Comparison of ENCODE assay signal across 1 cellular context in the genomic region with DNA sequence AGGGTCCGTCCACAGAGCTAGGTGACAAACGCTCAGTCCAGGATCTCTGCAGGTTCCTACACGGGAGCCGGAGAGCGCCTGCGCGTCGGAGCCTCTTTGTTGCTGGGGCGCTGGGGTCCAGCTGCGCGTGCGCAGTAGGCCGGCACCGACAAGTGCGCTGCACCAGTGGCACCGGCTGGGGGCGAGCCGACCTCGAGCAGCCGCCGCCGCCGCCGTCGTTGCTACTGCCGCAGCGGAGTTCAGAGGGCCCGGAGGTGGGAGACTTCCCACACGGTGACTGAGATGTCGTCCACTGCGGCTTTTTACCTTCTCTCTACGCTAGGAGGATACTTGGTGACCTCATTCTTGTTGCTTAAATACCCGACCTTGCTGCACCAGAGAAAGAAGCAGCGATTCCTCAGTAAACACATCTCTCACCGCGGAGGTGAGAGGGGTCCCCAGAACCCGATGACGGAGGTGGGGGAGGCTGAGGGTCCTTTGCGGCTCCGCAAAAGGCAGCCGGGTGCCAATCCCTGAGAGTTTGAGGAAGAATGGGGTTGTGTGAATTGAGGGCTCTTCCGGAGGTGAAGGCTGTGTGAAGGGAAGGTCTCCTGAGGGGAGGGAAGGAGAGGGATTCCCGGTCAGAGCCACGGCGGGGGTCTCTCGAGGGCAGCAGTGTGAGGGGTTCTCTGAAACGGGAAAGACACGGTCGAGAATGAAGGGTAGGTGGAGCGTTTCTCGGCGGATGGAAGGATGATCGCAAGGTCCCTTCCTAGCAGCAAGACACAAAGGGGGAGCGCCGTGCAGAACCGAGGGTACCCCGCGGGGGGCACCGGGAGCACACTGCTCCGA.
A peak's percentile ranks its signal among the peaks of the same experiment; 100 is the strongest.
TF ChIP-seq lines count a peak whose summit lies in the region.

A gene (plus strand): TSS at position 184 of the 831 bp plus-strand sequence. CDS start 99 bp downstream, at position 283.

TF ChIP-seq in HepG2, 621 proteins besides CTCF, POLR2A, EP300 and RAD21 (continued from another document and continues in another):
- TF ChIP-seq ZNF180 (CRISPR knock-in tag; IDR thresholded peaks at IDR 0.05; ENCODE audit: borderline replicate concordance, low read depth) (no peak), ZNF138 (CRISPR knock-in tag; IDR thresholded peaks at IDR 0.05; ENCODE audit: low read depth) (no peak), GLI4 (CRISPR knock-in tag; IDR thresholded peaks at IDR 0.05; ENCODE audit: borderline replicate concordance) (no peak), CENPT (CRISPR knock-in tag; IDR thresholded peaks at IDR 0.05; ENCODE audit: low read depth) (no peak), BRD4 (CRISPR knock-in tag; IDR thresholded peaks at IDR 0.05) (no peak), ONECUT2 (CRISPR knock-in tag; IDR thresholded peaks at IDR 0.05) (no peak), CBX1 (IDR thresholded peaks at IDR 0.05; ENCODE audit: low read depth) (peak; percentile 44), NKX3-1 (CRISPR knock-in tag; IDR thresholded peaks at IDR 0.05) (no peak), KAT7 (CRISPR knock-in tag; IDR thresholded peaks at IDR 0.05; ENCODE audit: borderline replicate concordance) (peak; percentile 94), ZNF724P (CRISPR knock-in tag; IDR thresholded peaks at IDR 0.05; ENCODE audit: borderline replicate concordance) (peak; percentile 74; the same call in 1 of the 2 replicates), TARDBP (CRISPR knock-in tag; IDR thresholded peaks at IDR 0.05) (peak; percentile 91), RFXANK (CRISPR knock-in tag; IDR thresholded peaks at IDR 0.05) (no peak), RFXAP (CRISPR knock-in tag; IDR thresholded peaks at IDR 0.05; ENCODE audit: borderline replicate concordance) (peak; percentile 89), SNAPC2 (CRISPR knock-in tag; IDR thresholded peaks at IDR 0.05) (peak; percentile 82; the same call in 1 of the 2 replicates), EZH2 (conservative IDR thresholded peaks at IDR 0.05; ENCODE audit: low read depth, low read length) (no peak), SMARCC2 (IDR thresholded peaks at IDR 0.05) (no peak), ELF3 (CRISPR knock-in tag; IDR thresholded peaks at IDR 0.05) (peak; percentile 54; the same call in 1 of the 2 replicates), ZNF296 (CRISPR knock-in tag; conservative IDR thresholded peaks at IDR 0.05) (no peak), POLR2G (IDR thresholded peaks at IDR 0.05; ENCODE audit: low read depth, low read length) (peak; percentile 88), ZNF431 (CRISPR knock-in tag; IDR thresholded peaks at IDR 0.05; ENCODE audit: borderline replicate concordance, low read depth) (peak; percentile 82; the same call in 1 of the 2 replicates), KDM1A (CRISPR knock-in tag; IDR thresholded peaks at IDR 0.05) (no peak), SMAD1 (CRISPR knock-in tag; IDR thresholded peaks at IDR 0.05; ENCODE audit: borderline replicate concordance, low read depth) (peak; percentile 69; the same call in 1 of the 2 replicates), TBX2 (CRISPR knock-in tag; IDR thresholded peaks at IDR 0.05; ENCODE audit: borderline replicate concordance) (peak; percentile 87; the same call in 1 of the 2 replicates), HNF4G (IDR thresholded peaks at IDR 0.05; ENCODE audit: borderline replicate concordance, low read depth, low read length) (peak; percentile 30; the same call in 1 of the 2 replicates), HNF4G (CRISPR knock-in tag; IDR thresholded peaks at IDR 0.05; ENCODE audit: borderline replicate concordance, low read depth) (peak; percentile 36; the same call in 1 of the 2 replicates), ZNF558 (CRISPR knock-in tag; IDR thresholded peaks at IDR 0.05; ENCODE audit: borderline replicate concordance) (no peak; the same call in 1 of the 2 replicates), HNRNPK (IDR thresholded peaks at IDR 0.05; ENCODE audit: low read depth, low read length, poor library complexity, severe bottlenecking) (no peak), ZNF644 (CRISPR knock-in tag; IDR thresholded peaks at IDR 0.05; ENCODE audit: low read depth) (no peak), ATF7-NPFF (CRISPR knock-in tag; IDR thresholded peaks at IDR 0.05; ENCODE audit: low read depth) (0 out of 2 replicates have a peak, but pooled peaks have one; percentile 72), ZNF34 (CRISPR knock-in tag; IDR thresholded peaks at IDR 0.05; ENCODE audit: borderline replicate concordance) (peak; percentile 75; the same call in 1 of the 2 replicates)
- TF ChIP-seq, protein P1, sequence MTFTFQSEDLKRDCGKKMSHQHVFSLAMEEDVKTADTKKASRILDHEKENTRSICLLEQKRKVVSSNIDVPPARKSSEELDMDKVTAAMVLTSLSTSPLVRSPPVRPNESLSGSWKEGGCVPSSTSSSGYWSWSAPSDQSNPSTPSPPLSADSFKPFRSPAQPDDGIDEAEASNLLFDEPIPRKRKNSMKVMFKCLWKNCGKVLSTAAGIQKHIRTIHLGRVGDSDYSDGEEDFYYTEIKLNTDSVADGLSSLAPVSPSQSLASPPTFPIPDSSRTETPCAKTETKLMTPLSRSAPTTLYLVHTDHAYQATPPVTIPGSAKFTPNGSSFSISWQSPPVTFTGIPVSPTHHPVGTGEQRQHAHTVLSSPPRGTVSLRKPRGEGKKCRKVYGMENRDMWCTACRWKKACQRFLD (CRISPR knock-in tag; IDR thresholded peaks at IDR 0.05; ENCODE audit: borderline replicate concordance), result peak; percentile 81; the same call in 1 of the 2 replicates
- TF ChIP-seq, protein P2, sequence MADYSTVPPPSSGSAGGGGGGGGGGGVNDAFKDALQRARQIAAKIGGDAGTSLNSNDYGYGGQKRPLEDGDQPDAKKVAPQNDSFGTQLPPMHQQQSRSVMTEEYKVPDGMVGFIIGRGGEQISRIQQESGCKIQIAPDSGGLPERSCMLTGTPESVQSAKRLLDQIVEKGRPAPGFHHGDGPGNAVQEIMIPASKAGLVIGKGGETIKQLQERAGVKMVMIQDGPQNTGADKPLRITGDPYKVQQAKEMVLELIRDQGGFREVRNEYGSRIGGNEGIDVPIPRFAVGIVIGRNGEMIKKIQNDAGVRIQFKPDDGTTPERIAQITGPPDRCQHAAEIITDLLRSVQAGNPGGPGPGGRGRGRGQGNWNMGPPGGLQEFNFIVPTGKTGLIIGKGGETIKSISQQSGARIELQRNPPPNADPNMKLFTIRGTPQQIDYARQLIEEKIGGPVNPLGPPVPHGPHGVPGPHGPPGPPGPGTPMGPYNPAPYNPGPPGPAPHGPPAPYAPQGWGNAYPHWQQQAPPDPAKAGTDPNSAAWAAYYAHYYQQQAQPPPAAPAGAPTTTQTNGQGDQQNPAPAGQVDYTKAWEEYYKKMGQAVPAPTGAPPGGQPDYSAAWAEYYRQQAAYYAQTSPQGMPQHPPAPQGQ (CRISPR knock-in tag; IDR thresholded peaks at IDR 0.05; ENCODE audit: borderline replicate concordance), result 0 out of 2 replicates have a peak, but pooled peaks have one; percentile 22
- TF ChIP-seq, protein P3, sequence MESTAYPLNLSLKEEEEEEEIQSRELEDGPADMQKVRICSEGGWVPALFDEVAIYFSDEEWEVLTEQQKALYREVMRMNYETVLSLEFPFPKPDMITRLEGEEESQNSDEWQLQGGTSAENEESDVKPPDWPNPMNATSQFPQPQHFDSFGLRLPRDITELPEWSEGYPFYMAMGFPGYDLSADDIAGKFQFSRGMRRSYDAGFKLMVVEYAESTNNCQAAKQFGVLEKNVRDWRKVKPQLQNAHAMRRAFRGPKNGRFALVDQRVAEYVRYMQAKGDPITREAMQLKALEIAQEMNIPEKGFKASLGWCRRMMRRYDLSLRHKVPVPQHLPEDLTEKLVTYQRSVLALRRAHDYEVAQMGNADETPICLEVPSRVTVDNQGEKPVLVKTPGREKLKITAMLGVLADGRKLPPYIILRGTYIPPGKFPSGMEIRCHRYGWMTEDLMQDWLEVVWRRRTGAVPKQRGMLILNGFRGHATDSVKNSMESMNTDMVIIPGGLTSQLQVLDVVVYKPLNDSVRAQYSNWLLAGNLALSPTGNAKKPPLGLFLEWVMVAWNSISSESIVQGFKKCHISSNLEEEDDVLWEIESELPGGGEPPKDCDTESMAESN (CRISPR knock-in tag; conservative IDR thresholded peaks at IDR 0.05), result peak; percentile 75; the same call in 1 of the 2 replicates
- TF ChIP-seq, protein P4, sequence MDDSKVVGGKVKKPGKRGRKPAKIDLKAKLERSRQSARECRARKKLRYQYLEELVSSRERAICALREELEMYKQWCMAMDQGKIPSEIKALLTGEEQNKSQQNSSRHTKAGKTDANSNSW (CRISPR knock-in tag; IDR thresholded peaks at IDR 0.05; ENCODE audit: borderline replicate concordance), result no peak
- TF ChIP-seq, protein P5, sequence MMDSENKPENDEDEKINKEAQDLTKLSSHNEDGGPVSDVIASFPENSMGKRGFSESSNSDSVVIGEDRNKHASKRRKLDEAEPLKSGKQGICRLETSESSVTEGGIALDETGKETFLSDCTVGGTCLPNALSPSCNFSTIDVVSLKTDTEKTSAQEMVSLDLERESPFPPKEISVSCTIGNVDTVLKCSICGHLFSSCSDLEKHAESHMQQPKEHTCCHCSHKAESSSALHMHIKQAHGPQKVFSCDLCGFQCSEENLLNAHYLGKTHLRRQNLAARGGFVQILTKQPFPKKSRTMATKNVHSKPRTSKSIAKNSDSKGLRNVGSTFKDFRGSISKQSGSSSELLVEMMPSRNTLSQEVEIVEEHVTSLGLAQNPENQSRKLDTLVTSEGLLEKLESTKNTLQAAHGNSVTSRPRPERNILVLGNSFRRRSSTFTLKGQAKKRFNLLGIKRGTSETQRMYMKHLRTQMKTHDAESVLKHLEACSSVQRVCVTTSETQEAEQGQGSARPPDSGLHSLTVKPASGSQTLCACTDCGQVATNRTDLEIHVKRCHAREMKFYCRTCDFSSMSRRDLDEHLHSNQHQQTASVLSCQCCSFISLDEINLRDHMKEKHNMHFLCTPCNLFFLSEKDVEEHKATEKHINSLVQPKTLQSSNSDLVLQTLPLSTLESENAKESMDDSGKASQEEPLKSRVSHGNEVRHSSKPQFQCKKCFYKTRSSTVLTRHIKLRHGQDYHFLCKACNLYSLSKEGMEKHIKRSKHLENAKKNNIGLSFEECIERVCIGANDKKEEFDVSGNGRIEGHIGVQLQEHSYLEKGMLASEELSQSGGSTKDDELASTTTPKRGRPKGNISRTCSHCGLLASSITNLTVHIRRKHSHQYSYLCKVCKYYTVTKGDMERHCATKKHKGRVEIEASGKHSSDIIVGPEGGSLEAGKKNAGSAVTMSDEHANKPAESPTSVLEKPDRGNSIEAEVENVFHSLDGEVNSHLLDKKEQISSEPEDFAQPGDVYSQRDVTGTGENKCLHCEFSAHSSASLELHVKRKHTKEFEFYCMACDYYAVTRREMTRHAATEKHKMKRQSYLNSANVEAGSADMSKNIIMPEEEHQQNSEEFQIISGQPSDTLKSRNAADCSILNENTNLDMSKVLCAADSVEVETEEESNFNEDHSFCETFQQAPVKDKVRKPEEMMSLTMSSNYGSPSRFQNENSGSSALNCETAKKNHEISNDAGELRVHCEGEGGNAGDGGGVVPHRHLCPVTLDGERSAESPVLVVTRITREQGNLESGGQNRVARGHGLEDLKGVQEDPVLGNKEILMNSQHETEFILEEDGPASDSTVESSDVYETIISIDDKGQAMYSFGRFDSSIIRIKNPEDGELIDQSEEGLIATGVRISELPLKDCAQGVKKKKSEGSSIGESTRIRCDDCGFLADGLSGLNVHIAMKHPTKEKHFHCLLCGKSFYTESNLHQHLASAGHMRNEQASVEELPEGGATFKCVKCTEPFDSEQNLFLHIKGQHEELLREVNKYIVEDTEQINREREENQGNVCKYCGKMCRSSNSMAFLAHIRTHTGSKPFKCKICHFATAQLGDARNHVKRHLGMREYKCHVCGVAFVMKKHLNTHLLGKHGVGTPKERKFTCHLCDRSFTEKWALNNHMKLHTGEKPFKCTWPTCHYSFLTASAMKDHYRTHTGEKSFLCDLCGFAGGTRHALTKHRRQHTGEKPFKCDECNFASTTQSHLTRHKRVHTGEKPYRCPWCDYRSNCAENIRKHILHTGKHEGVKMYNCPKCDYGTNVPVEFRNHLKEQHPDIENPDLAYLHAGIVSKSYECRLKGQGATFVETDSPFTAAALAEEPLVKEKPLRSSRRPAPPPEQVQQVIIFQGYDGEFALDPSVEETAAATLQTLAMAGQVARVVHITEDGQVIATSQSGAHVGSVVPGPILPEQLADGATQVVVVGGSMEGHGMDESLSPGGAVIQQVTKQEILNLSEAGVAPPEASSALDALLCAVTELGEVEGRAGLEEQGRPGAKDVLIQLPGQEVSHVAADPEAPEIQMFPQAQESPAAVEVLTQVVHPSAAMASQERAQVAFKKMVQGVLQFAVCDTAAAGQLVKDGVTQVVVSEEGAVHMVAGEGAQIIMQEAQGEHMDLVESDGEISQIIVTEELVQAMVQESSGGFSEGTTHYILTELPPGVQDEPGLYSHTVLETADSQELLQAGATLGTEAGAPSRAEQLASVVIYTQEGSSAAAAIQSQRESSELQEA (CRISPR knock-in tag; IDR thresholded peaks at IDR 0.05; ENCODE audit: not compliant biosample characterization), result peak; percentile 12
- TF ChIP-seq, protein P6, sequence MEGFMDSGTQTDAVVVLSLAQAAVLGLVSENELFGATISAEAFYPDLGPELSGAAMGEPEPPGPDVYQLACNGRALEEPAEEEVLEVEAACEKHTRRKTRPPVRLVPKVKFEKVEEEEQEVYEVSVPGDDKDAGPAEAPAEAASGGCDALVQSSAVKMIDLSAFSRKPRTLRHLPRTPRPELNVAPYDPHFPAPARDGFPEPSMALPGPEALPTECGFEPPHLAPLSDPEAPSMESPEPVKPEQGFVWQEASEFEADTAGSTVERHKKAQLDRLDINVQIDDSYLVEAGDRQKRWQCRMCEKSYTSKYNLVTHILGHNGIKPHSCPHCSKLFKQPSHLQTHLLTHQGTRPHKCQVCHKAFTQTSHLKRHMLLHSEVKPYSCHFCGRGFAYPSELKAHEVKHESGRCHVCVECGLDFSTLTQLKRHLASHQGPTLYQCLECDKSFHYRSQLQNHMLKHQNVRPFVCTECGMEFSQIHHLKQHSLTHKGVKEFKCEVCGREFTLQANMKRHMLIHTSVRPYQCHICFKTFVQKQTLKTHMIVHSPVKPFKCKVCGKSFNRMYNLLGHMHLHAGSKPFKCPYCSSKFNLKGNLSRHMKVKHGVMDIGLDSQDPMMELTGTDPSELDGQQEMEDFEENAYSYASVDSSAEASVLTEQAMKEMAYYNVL (CRISPR knock-in tag; IDR thresholded peaks at IDR 0.05; ENCODE audit: borderline replicate concordance), result peak; percentile 78; the same call in 1 of the 2 replicates
- TF ChIP-seq, protein P7, sequence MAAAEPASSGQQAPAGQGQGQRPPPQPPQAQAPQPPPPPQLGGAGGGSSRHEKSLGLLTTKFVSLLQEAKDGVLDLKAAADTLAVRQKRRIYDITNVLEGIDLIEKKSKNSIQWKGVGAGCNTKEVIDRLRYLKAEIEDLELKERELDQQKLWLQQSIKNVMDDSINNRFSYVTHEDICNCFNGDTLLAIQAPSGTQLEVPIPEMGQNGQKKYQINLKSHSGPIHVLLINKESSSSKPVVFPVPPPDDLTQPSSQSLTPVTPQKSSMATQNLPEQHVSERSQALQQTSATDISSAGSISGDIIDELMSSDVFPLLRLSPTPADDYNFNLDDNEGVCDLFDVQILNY (CRISPR knock-in tag; conservative IDR thresholded peaks at IDR 0.05), result no peak
- TF ChIP-seq, protein P8, sequence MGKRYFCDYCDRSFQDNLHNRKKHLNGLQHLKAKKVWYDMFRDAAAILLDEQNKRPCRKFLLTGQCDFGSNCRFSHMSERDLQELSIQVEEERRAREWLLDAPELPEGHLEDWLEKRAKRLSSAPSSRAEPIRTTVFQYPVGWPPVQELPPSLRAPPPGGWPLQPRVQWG (CRISPR knock-in tag; IDR thresholded peaks at IDR 0.05; ENCODE audit: borderline replicate concordance, low read depth), result no peak
- TF ChIP-seq, protein P9, sequence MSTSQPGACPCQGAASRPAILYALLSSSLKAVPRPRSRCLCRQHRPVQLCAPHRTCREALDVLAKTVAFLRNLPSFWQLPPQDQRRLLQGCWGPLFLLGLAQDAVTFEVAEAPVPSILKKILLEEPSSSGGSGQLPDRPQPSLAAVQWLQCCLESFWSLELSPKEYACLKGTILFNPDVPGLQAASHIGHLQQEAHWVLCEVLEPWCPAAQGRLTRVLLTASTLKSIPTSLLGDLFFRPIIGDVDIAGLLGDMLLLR (CRISPR knock-in tag; IDR thresholded peaks at IDR 0.05), result peak; percentile 92
- TF ChIP-seq, protein P10, sequence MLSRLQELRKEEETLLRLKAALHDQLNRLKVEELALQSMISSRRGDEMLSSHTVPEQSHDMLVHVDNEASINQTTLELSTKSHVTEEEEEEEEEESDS (CRISPR knock-in tag; IDR thresholded peaks at IDR 0.05; ENCODE audit: borderline replicate concordance), result no peak
